17 cellular contexts compared by ENCODE assay signal in the genomic region with DNA sequence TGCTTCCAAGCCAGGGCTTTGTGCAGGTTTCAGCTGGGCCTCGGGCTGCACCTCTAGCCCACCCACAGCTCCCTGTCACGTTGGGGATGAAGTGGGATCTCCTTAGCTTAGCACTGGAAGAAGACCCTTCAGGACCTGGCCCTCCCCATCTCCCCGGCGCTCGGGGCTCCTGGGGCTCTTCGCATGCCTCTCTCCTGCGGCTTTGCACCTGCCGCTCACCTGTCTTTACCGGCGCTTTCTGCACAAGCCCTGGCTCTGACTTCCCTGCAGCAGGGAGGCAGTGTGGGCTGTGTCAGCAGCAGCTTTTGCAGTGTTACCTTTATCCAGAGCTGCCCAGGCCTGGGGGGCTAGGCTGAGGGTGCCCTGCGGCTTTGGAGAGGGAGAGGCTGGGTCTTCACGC. TPM values are rescaled to one million over a fixed set of nuclear protein-coding genes. Genes with fewer than 3 reads are reported as not detected.
DNase-seq lines count a peak whose midpoint lies in the region; ATAC-seq and TF ChIP-seq lines count a peak whose summit lies in the region.
"Had no signal": no experiment of that assay in that cellular context is flagged by ENCODE, and none has a peak within 500 bp of the region (broad histone marks: within the 10 kb centered on the region; RNA-seq: fewer than 3 reads in every experiment).

No MANE protein-coding gene starts in this region.

- H3K36me3 Mint-ChIP-seq in neural progenitor cell, result no peaks in the 10 kb centered on the region
- H3K36me3 Mint-ChIP-seq: CD4-positive, alpha-beta memory T cell; IgD-negative memory B cell had no signal

- H3K27me3 ChIP-seq in NT2/D1 (ENCODE audit: insufficient read depth, insufficient read length), result no peaks in the 10 kb centered on the region
- no peaks in the 10 kb centered on the region for H3K27me3 ChIP-seq in neural progenitor cell
- H3K27me3 ChIP-seq: adrenal gland, neutrophil, SJCRH30, transverse colon had no signal

- H2AFZ ChIP-seq in neural progenitor cell (replicated peaks), result no peak overlapping the region

- H3K9me3 ChIP-seq in NT2/D1 (ENCODE audit: insufficient read depth, low read length), result peaks cover 10% of the 10 kb centered on the region; the same call in 1 of the 2 replicates
- no peaks in the 10 kb centered on the region for H3K9me3 ChIP-seq in neural progenitor cell (ENCODE audit: low read depth)
- H3K9me3 ChIP-seq: adrenal gland, neutrophil, transverse colon had no signal

- H3K36me3 ChIP-seq in NT2/D1 (ENCODE audit: insufficient read depth, insufficient read length, low read length) (no peaks in the 10 kb centered on the region), neural progenitor cell (no peaks in the 10 kb centered on the region)
- H3K36me3 ChIP-seq: adrenal gland, HAP-1, neutrophil, SJCRH30, transverse colon had no signal

- H4K20me1 ChIP-seq in neural progenitor cell (ENCODE audit: low read depth), result no peaks in the 10 kb centered on the region

- H3K27ac ChIP-seq in neural progenitor cell, result no peak overlapping the region
- H3K27ac ChIP-seq: adrenal gland, HL-60, neutrophil, SJCRH30, transverse colon had no signal

- no peaks in the 10 kb centered on the region for H3K79me2 ChIP-seq in neural progenitor cell (ENCODE audit: low read depth)

- TF ChIP-seq CTCF in neural progenitor cell (IDR thresholded peaks at IDR 0.05), result no peak

- ATAC-seq in GM21515 (IDR thresholded peaks at IDR 0.05; ENCODE audit: unreplicated experiment) (no peak), HG02642 (IDR thresholded peaks at IDR 0.05; ENCODE audit: poor library complexity, unreplicated experiment) (no peak)

- H3K4me2 ChIP-seq in neural progenitor cell, result peak overlapping the region; percentile 46

- no peaks in the 10 kb centered on the region for H3F3A ChIP-seq in neural progenitor cell (ENCODE audit: low read depth)

- DNase-seq in NCI-H2107 treated with DMSO at 0.1 percent for 48 hours (lab: John Stamatoyannopoulos, UW; ENCODE audit: unreplicated experiment) (peak; percentile 44), NCI-H2107 (lab: John Stamatoyannopoulos, UW) (no peak), DMS79 treated with DMSO at 0.1 percent for 48 hours (lab: John Stamatoyannopoulos, UW) (peak; percentile 38), NT2/D1 (ENCODE audit: low read depth, low spot score) (no peak), neural progenitor cell (ENCODE audit: low spot score) (no peak), NCI-H187 (lab: John Stamatoyannopoulos, UW) (no peak)

- H3K27me3 Mint-ChIP-seq in neural progenitor cell (ENCODE audit: insufficient read depth, low read depth), result peaks cover 2% of the 10 kb centered on the region
- H3K27me3 Mint-ChIP-seq: IgD-negative memory B cell had no signal

- H3K4me1 Mint-ChIP-seq in neural progenitor cell, result peaks cover 19% of the 10 kb centered on the region

- no peak overlapping the region for H3K4me3 Mint-ChIP-seq in neural progenitor cell
- H3K4me3 Mint-ChIP-seq: CD4-positive, alpha-beta memory T cell; IgD-negative memory B cell; T-helper 2 cell treated with Interferon-gamma antibody and Interleukin-4, amounts not matched to agents 5 μg/mL and 100 μg/mL, for 36 hours had no signal

- H3K9me3 Mint-ChIP-seq in neural progenitor cell, result peaks cover 12% of the 10 kb centered on the region
- H3K9me3 Mint-ChIP-seq: T-helper 2 cell treated with Interferon-gamma antibody and Interleukin-4, amounts not matched to agents 5 μg/mL and 100 μg/mL, for 36 hours had no signal

- H3K4me3 ChIP-seq in NT2/D1 (ENCODE audit: insufficient read length, low read depth) (no peak overlapping the region), neural progenitor cell (no peak overlapping the region)
- H3K4me3 ChIP-seq: adrenal gland, HAP-1, SJCRH30, transverse colon had no signal

- H3K27ac Mint-ChIP-seq in neural progenitor cell, result no peak overlapping the region
- H3K27ac Mint-ChIP-seq: IgD-negative memory B cell; T-helper 2 cell treated with Interferon-gamma antibody and Interleukin-4, amounts not matched to agents 5 μg/mL and 100 μg/mL, for 36 hours had no signal

- peak overlapping the region; percentile 3 for H3K9ac ChIP-seq in NT2/D1 (ENCODE audit: insufficient read length, low read depth)
- no peak overlapping the region for H3K9ac ChIP-seq in neural progenitor cell

- H3K4me1 ChIP-seq in NT2/D1 (ENCODE audit: insufficient read depth, insufficient read length) (peaks cover 13% of the 10 kb centered on the region), neural progenitor cell (no peaks in the 10 kb centered on the region)
- H3K4me1 ChIP-seq: adrenal gland, HAP-1 had no signal

RNA-seq across cellular contexts. Expression of a gene that starts 52.3 kb away (rescaled TPM):
- total RNA-seq in neural progenitor cell (ENCODE audit: low replicate concordance), result 4.1 and 9.0 TPM in 2 replicates

Comparison
In these comparisons a context has a peak if more than half of its experiments do, and no peak if none do; other contexts are left out.
1. DNase-seq: peak in NCI-H2107 treated with DMSO at 0.1 percent for 48 hours (single experiment) and DMS79 treated with DMSO at 0.1 percent for 48 hours (single experiment); none in NCI-H2107 (single experiment), NT2/D1 (single experiment), neural progenitor cell (single experiment) and NCI-H187 (0 of 2).